8 cellular contexts compared by ENCODE assay signal in the genomic region with DNA sequence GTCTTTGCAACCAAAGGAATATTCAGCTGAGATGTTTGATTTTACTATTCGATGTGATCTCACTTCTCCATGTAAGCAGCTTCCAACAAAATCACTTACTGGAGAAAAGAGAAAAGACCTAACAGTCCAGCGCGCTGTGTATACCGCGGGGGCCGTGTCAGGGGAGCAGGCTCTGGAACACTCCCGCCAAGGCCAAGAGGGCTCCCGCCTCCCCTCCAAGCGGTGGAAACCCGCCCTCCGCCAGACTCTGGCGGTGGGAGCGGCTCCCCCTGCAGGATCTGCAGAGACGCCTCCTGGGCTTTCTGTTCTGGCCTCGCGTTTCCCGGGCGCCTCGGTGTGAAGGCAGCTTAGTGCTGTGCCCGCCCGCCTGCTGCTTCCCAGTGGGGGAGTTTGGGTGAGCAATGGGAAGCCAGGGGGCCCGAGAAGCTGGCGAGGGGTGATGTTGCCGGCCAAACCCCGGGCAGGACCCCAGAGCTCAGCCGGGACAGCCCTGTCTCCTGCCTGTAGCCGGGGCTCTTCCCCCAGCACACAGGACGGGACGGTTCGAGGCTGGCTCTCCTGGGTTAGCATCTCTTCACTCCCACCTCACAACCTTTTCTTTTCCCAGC.
DNase-seq lines count a peak whose midpoint lies in the region; ATAC-seq and TF ChIP-seq lines count a peak whose summit lies in the region.

No MANE protein-coding gene starts in this region.

- no peaks in the 10 kb centered on the region for H3K9me2 ChIP-seq in OCI-LY1 (ENCODE audit: low read depth, low read length)

- H3K27me3 ChIP-seq in OCI-LY1 (ENCODE audit: insufficient read depth, low read length) (no peaks in the 10 kb centered on the region), mucosa of stomach (ENCODE audit: control insufficient read depth, insufficient read depth, low read length) (peaks cover 11% of the 10 kb centered on the region)

- no peak overlapping the region for H3K27ac ChIP-seq in OCI-LY1 (ENCODE audit: low read depth, low read length, poor library complexity, severe bottlenecking)

- no peaks in the 10 kb centered on the region for H3F3A ChIP-seq in OCI-LY1 (ENCODE audit: insufficient read depth, low read length)

- peak; percentile 85 for DNase-seq in DMS53 (lab: John Stamatoyannopoulos, UW)
- DNase-seq in activated T-cell treated with anti-CD3 and anti-CD28 coated beads for 4 hours: peak; percentile 51
- peak; percentile 81 to 87 for DNase-seq in erythroblast (lab: John Stamatoyannopoulos, UW)
- DNase-seq in stimulated activated CD8-positive, alpha-beta memory T cell treated with anti-CD3 and anti-CD28 coated beads, Interleukin-4, amount 100 ng/mL, for 24 hours (ENCODE audit: low read depth): peak; percentile 50

- H3K4me1 ChIP-seq in OCI-LY1 (ENCODE audit: insufficient read depth, low read length, severe bottlenecking) (peaks cover 19% of the 10 kb centered on the region), mucosa of stomach (ENCODE audit: control insufficient read depth, insufficient read depth, low read length) (peaks cover 4% of the 10 kb centered on the region)

- no peak for TF ChIP-seq POLR2A in erythroblast (IDR thresholded peaks at IDR 0.05; ENCODE audit: low read length)

- peak overlapping the region; percentile 46; the same call in 1 of the 2 replicates for H3K4me2 ChIP-seq in OCI-LY1 (ENCODE audit: low read length)

- no peak overlapping the region for H2AFZ ChIP-seq in OCI-LY1 (ENCODE audit: low read length)

- H3K36me3 ChIP-seq in OCI-LY1 (ENCODE audit: insufficient read depth, low read length) (no peaks in the 10 kb centered on the region), mucosa of stomach (ENCODE audit: control insufficient read depth, insufficient read depth, low read length) (no peaks in the 10 kb centered on the region)

- H3K9me3 ChIP-seq in OCI-LY1 (ENCODE audit: low read length) (no peaks in the 10 kb centered on the region), mucosa of stomach (ENCODE audit: control insufficient read depth, low read length) (no peaks in the 10 kb centered on the region)

- TF ChIP-seq CTCF in OCI-LY1 (IDR thresholded peaks at IDR 0.05; ENCODE audit: low read length): peak; percentile 47

- H3K4me3 ChIP-seq in OCI-LY1 (ENCODE audit: low read depth, low read length, poor library complexity, severe bottlenecking) (no peak overlapping the region), mucosa of stomach (ENCODE audit: low read length) (no peak overlapping the region)

- H3K9ac ChIP-seq in OCI-LY1 (ENCODE audit: low read length) (no peak overlapping the region; the same call in 1 of the 2 replicates), mucosa of stomach (ENCODE audit: low read length) (peak overlapping the region; percentile 44)

- H4K20me1 ChIP-seq in OCI-LY1 (ENCODE audit: insufficient read depth, low read length): no peaks in the 10 kb centered on the region

- ATAC-seq in HG03442 (IDR thresholded peaks at IDR 0.05; ENCODE audit: unreplicated experiment) (peak; percentile 46), HG03565 (IDR thresholded peaks at IDR 0.05; ENCODE audit: unreplicated experiment) (no peak)

- H3K79me2 ChIP-seq in OCI-LY1 (ENCODE audit: insufficient read depth, low read length): no peaks in the 10 kb centered on the region
